In genomic region chr7:129187681-129188371, GRCh38 we compare ENCODE assay signal across 8 cellular contexts. TPM values are rescaled to one million over a fixed set of nuclear protein-coding genes. Genes with fewer than 3 reads are reported as not detected.
DNase-seq lines count a peak whose midpoint lies in the region; ATAC-seq and TF ChIP-seq lines count a peak whose summit lies in the region.

No MANE protein-coding gene starts in this region.

- peaks cover 7% of the 10 kb centered on the region for H3K36me3 Mint-ChIP-seq in T-helper 17 cell (ENCODE audit: low read depth)

- no peak overlapping the region for H3K9ac ChIP-seq in smooth muscle cell (ENCODE audit: low read depth)

- H4K20me1 ChIP-seq in hepatocyte (ENCODE audit: insufficient read depth, poor library complexity, severe bottlenecking) (peaks cover 34% of the 10 kb centered on the region), smooth muscle cell (ENCODE audit: low read depth) (peaks cover 36% of the 10 kb centered on the region)

- H3K79me2 ChIP-seq in hepatocyte = peaks cover 42% of the 10 kb centered on the region
- H3K79me2 ChIP-seq in smooth muscle cell (ENCODE audit: low read depth) = peaks cover 39% of the 10 kb centered on the region

- no peaks in the 10 kb centered on the region for H3K9me2 ChIP-seq in hepatocyte (replicated peaks; ENCODE audit: insufficient read depth)

- H3K27me3 ChIP-seq in hepatocyte = no peaks in the 10 kb centered on the region
- no peaks in the 10 kb centered on the region for H3K27me3 ChIP-seq in smooth muscle cell (ENCODE audit: low read depth)

- WGBS in hepatocyte (ENCODE audit: low lambda C conversion rate, missing lambda C conversion rate) = 18% methylated on average over 14 of the region's 14 CpGs
- WGBS in smooth muscle cell (ENCODE audit: low lambda C conversion rate) = 19% methylated on average over 14 of the region's 14 CpGs

- TF ChIP-seq CTCF in GM20000 (IDR thresholded peaks at IDR 0.05; ENCODE audit: extremely low read depth, missing control alignments) (no peak), hepatocyte (IDR thresholded peaks at IDR 0.05; ENCODE audit: poor library complexity) (no peak), smooth muscle cell (IDR thresholded peaks at IDR 0.05; ENCODE audit: borderline replicate concordance, insufficient read depth, poor library complexity, severe bottlenecking) (no peak)

- H3K9me3 ChIP-seq in T-helper 17 cell (ENCODE audit: control insufficient read depth, low read length, poor library complexity, severe bottlenecking) = no peaks in the 10 kb centered on the region
- no peaks in the 10 kb centered on the region for H3K9me3 ChIP-seq in hepatocyte (ENCODE audit: low read depth)
- H3K9me3 ChIP-seq in smooth muscle cell (replicated peaks; ENCODE audit: low read depth) = no peaks in the 10 kb centered on the region

- peak overlapping the region; percentile 89 for H3K4me3 Mint-ChIP-seq in T-helper 17 cell

- H2AFZ ChIP-seq in hepatocyte (peak overlapping the region; percentile 75), smooth muscle cell (ENCODE audit: low read depth) (peak overlapping the region; percentile 98)

- peaks cover 6% of the 10 kb centered on the region for H3F3A ChIP-seq in smooth muscle cell (ENCODE audit: low read depth)

- no peaks in the 10 kb centered on the region for H3K36me3 ChIP-seq in hepatocyte (replicated peaks; ENCODE audit: insufficient read depth, low read depth)
- H3K36me3 ChIP-seq in smooth muscle cell (ENCODE audit: low read depth) = no peaks in the 10 kb centered on the region

- no peak overlapping the region for H3K27ac Mint-ChIP-seq in T-helper 17 cell

- H3K4me1 ChIP-seq in hepatocyte (ENCODE audit: insufficient read depth) (peaks cover 19% of the 10 kb centered on the region), smooth muscle cell (ENCODE audit: low read depth) (peaks cover 21% of the 10 kb centered on the region)

- DNase-seq in GM20000 (ENCODE audit: low spot score) (peak; percentile 26), T-helper 17 cell (no peak), hepatocyte (ENCODE audit: low spot score) (no peak), smooth muscle cell (lab: John Stamatoyannopoulos, UW; ENCODE audit: unreplicated experiment) (no peak), NCI-H1930 (lab: John Stamatoyannopoulos, UW) (no peak), dermis blood vessel endothelial cell (no peak)

- H3K4me1 Mint-ChIP-seq in T-helper 17 cell = peaks cover 12% of the 10 kb centered on the region

- H3K27me3 Mint-ChIP-seq in T-helper 17 cell = peaks cover 64% of the 10 kb centered on the region

- ATAC-seq in T-helper 17 cell (no peak), HG03520 (IDR thresholded peaks at IDR 0.05; ENCODE audit: unreplicated experiment) (no peak)
- ATAC-seq in activated CD4-positive, CD25-positive, alpha-beta regulatory T cell treated with anti-CD3 and anti-CD28 coated beads, Interleukin-2, amount 50 U/mL, for 24 hours = no peak

- peak overlapping the region; percentile 91 for H3K27ac ChIP-seq in hepatocyte
- H3K27ac ChIP-seq in smooth muscle cell (ENCODE audit: low read depth) = no peak overlapping the region

- peak overlapping the region; percentile 97 for H3K4me2 ChIP-seq in hepatocyte
- peak overlapping the region; percentile 93 for H3K4me2 ChIP-seq in smooth muscle cell

- H3K4me3 ChIP-seq in hepatocyte (peak overlapping the region; percentile 91), smooth muscle cell (peak overlapping the region; percentile 98)

RNA-seq across cellular contexts. Expression of gene SMO, which starts 0.6 kb away (rescaled TPM):
- total RNA-seq in T-helper 17 cell = not detected
- 46.2 and 48.8 TPM in 2 replicates for total RNA-seq in hepatocyte
- 25.5 and 28.2 TPM in 2 replicates for polyA plus RNA-seq in hepatocyte
- total RNA-seq in smooth muscle cell = 23.6 and 30.6 TPM in 2 replicates
- 21.0 and 25.8 TPM in 2 replicates for polyA plus RNA-seq in smooth muscle cell
- 3.2 and 5.8 TPM in 2 replicates for total RNA-seq in dermis blood vessel endothelial cell

RNA-seq across cellular contexts. Expression of gene AHCYL2, which starts 37.0 kb away (rescaled TPM):
- total RNA-seq in T-helper 17 cell (10 to 100 TPM; 13.4 to 16.6 TPM), hepatocyte (16.7 and 20.0 TPM in 2 replicates), smooth muscle cell (7.3 and 10.8 TPM in 2 replicates), dermis blood vessel endothelial cell (20.9 and 25.6 TPM in 2 replicates)
- polyA plus RNA-seq in hepatocyte (7.1 and 13.7 TPM in 2 replicates), smooth muscle cell (5.4 and 6.3 TPM in 2 replicates)

RNA-seq across cellular contexts. Expression of gene TSPAN33, which starts 43.3 kb away (rescaled TPM):
- 10 to 100 TPM in 1 of 2 donors, 1 to 10 TPM in 1; 3.8 to 68.8 TPM for total RNA-seq in T-helper 17 cell
- 9.6 and 10.4 TPM in 2 replicates for total RNA-seq in hepatocyte
- polyA plus RNA-seq in hepatocyte = 7.3 and 7.8 TPM in 2 replicates
- total RNA-seq in smooth muscle cell = 2.0 and 2.8 TPM in 2 replicates
- 1.6 and 2.4 TPM in 2 replicates for polyA plus RNA-seq in smooth muscle cell
- total RNA-seq in dermis blood vessel endothelial cell = 0.19 TPM in 1 of 2 replicates, not detected in the other
